33 cellular contexts compared by ENCODE assay signal in the genomic region with DNA sequence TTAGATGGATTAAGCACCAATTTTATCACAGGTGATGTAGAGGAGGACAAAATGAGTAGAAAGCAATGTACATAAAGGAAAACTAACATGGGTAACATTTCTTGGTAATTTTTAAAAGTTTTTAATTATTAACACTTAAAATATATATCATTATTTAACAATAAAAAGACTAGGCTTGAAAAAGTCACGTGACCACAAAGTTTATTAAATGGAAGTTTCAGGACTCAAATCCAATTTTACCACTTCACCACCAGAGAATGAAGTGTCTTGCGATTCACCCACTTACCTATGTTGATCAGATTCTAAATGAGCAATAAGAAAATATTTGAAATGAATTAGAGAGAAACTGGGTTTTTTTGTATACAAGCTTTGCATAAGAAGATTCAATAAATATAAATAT.
DNase-seq lines count a peak whose midpoint lies in the region; ATAC-seq, FAIRE-seq and TF ChIP-seq lines count a peak whose summit lies in the region.
"Had no signal": no experiment of that assay in that cellular context is flagged by ENCODE, and none has a peak within 500 bp of the region (broad histone marks: within the 10 kb centered on the region; RNA-seq: fewer than 3 reads in every experiment).

No MANE protein-coding gene starts in this region.

- TF ChIP-seq POLR2A in HepG2 (IDR thresholded peaks at IDR 0.05; ENCODE audit: insufficient read depth in 1 of 2, low read depth in 2 of 2, low read length in 2 of 2) (no peak), right lobe of liver (IDR thresholded peaks at IDR 0.05) (no peak), A549 (IDR thresholded peaks at IDR 0.05; ENCODE audit: low read length) (no peak), GM12878 (IDR thresholded peaks at IDR 0.05; ENCODE audit: low read depth, low read length) (no peak), K562 (conservative IDR thresholded peaks at IDR 0.05) (no peak), GM18505 (IDR thresholded peaks at IDR 0.05; ENCODE audit: borderline replicate concordance, extremely low read depth, insufficient read depth, insufficient read length) (no peak)

- POLR2A ChIA-PET in HepG2 (lab: Yijun Ruan, JAX) (no interaction called here), A549 (lab: Yijun Ruan, JAX) (no interaction called here), GM12878 (lab: Charles Lee) (no interaction called here), K562 (lab: Yijun Ruan, JAX) (no interaction called here)

- no peak for TF ChIP-seq EP300 in HepG2 (IDR thresholded peaks at IDR 0.05; ENCODE audit: low read depth in 2 of 2, low read length in 2 of 2)
- TF ChIP-seq EP300 in HepG2 (CRISPR knock-in tag; IDR thresholded peaks at IDR 0.05; ENCODE audit: borderline replicate concordance) = no peak
- no peak for TF ChIP-seq EP300 in A549 (IDR thresholded peaks at IDR 0.05)
- TF ChIP-seq EP300 in GM12878 (IDR thresholded peaks at IDR 0.05; ENCODE audit: borderline replicate concordance in 1 of 2, control insufficient read depth in 1 of 2, low read depth in 2 of 2, low read length in 2 of 2) = no peak
- no peak for TF ChIP-seq EP300 in K562 (IDR thresholded peaks at IDR 0.05; ENCODE audit: low read length)

- H3K27me3 ChIP-seq in HepG2 (ENCODE audit: control insufficient read depth in 1 of 2, insufficient read depth in 2 of 2, low read length in 2 of 2) (no peaks in the 10 kb centered on the region), right lobe of liver (no peaks in the 10 kb centered on the region), GM12878 (replicated peaks in 1 of 2; ENCODE audit: control insufficient read depth in 2 of 2, insufficient read depth in 2 of 2, low read length in 1 of 2) (no peaks in the 10 kb centered on the region), K562 (ENCODE audit: control insufficient read depth in 2 of 2, insufficient read depth in 2 of 2, low read length in 2 of 2) (no peaks in the 10 kb centered on the region)
- H3K27me3 ChIP-seq: BE2C; BLaER1; BLaER1 treated with 17β-estradiol and CSF1 and Interleukin-3, amounts not matched to agents 10 nM and 100 nM had no signal

- no peaks in the 10 kb centered on the region for H3K36me3 ChIP-seq in HepG2 (replicated peaks in 1 of 2; ENCODE audit: control insufficient read depth in 1 of 2, insufficient read depth in 2 of 2, low read length in 2 of 2)
- no peaks in the 10 kb centered on the region for H3K36me3 ChIP-seq in right lobe of liver
- H3K36me3 ChIP-seq in GM12878 (ENCODE audit: control insufficient read depth in 2 of 2, insufficient read depth in 2 of 2, low read length in 1 of 2) = no peaks in the 10 kb centered on the region
- H3K36me3 ChIP-seq in K562 (ENCODE audit: control insufficient read depth, insufficient read depth, low read length) = no peaks in the 10 kb centered on the region
- H3K36me3 ChIP-seq: BE2C; BLaER1; BLaER1 treated with 17β-estradiol and CSF1 and Interleukin-3, amounts not matched to agents 10 nM and 100 nM had no signal

- H3K79me2 ChIP-seq in HepG2 (ENCODE audit: insufficient read depth, low read length) (no peaks in the 10 kb centered on the region), GM12878 (ENCODE audit: control insufficient read depth, insufficient read depth, low read length) (no peaks in the 10 kb centered on the region), K562 (ENCODE audit: control insufficient read depth, insufficient read depth, low read length) (no peaks in the 10 kb centered on the region)

- in situ Hi-C loops in HepG2 (cut with HindIII; ENCODE audit: extremely low pct_ligation_motif_present, low pct_unique_long_range_greater_than_20kb) (no loop called here), GM12878 (cut with MboI) (no loop called here), K562 (cut with MboI) (no loop called here)

- CTCF ChIA-PET in HepG2 (lab: Yijun Ruan, JAX; ENCODE audit: low intra/inter-chr PET ratio, low total read pairs) (no interaction called here), A549 (lab: Yijun Ruan, JAX) (no interaction called here), GM12878 (lab: Yijun Ruan, JAX) (no interaction called here), K562 (lab: Yijun Ruan, JAX; ENCODE audit: low intra/inter-chr PET ratio) (no interaction called here)

- no peaks in the 10 kb centered on the region for H3K9me1 ChIP-seq in K562 (ENCODE audit: control insufficient read depth, insufficient read depth, low read length)

- intact Hi-C loops in HepG2 (cut with micrococcal nuclease; ENCODE audit: unreplicated experiment) (no loop called here), right lobe of liver (cut with DNase I) (no loop called here), GM12878 (cut with micrococcal nuclease; ENCODE audit: unreplicated experiment) (no loop called here), K562 (cut with micrococcal nuclease) (no loop called here)

- BruUV-seq in HepG2 (replicated peaks; lab: Mats Ljungman, UMichigan) (no TSS peak), GM12878 (replicated peaks; lab: Mats Ljungman, UMichigan) (no TSS peak), K562 (replicated peaks; lab: Mats Ljungman, UMichigan) (no TSS peak)

- no peak for TF ChIP-seq RAD21 in HepG2 (CRISPR knock-in tag; IDR thresholded peaks at IDR 0.05)
- TF ChIP-seq RAD21 in A549 (conservative IDR thresholded peaks at IDR 0.05 in 1 of 2, IDR thresholded peaks at IDR 0.05 in 1 of 2) = no peak
- TF ChIP-seq RAD21 in GM12878 (IDR thresholded peaks at IDR 0.05; ENCODE audit: insufficient read depth, low read depth, low read length) = no peak
- TF ChIP-seq RAD21 in K562 (CRISPR knock-in tag; conservative IDR thresholded peaks at IDR 0.05 in 1 of 2, IDR thresholded peaks at IDR 0.05 in 1 of 2) = no peak

- H3K9ac ChIP-seq in HepG2 (ENCODE audit: insufficient read depth, low read depth, low read length) (no peak overlapping the region), GM12878 (ENCODE audit: control insufficient read depth, insufficient read depth, low read length) (no peak overlapping the region), K562 (ENCODE audit: insufficient read depth in 1 of 2, low read depth in 2 of 2, low read length in 2 of 2) (no peak overlapping the region)
- H3K9ac ChIP-seq: BLaER1; BLaER1 treated with 17β-estradiol and CSF1 and Interleukin-3, amounts not matched to agents 10 nM and 100 nM had no signal

- ATAC-seq in HepG2 (no peak), right lobe of liver (no peak), A549 (no peak), GM12878 (no peak), K562 (no peak), GM18505 (IDR thresholded peaks at IDR 0.05; ENCODE audit: unreplicated experiment) (no peak)
- ATAC-seq: CD8-positive, alpha-beta T cell had no signal

- TF ChIP-seq CTCF in HepG2 (CRISPR knock-in tag; IDR thresholded peaks at IDR 0.05) (no peak), right lobe of liver (IDR thresholded peaks at IDR 0.05) (no peak), A549 (IDR thresholded peaks at IDR 0.05) (no peak), GM12878 (IDR thresholded peaks at IDR 0.05 in 2 of 3, conservative IDR thresholded peaks at IDR 0.05 in 1 of 3; ENCODE audit: control insufficient read depth in 2 of 3, extremely low read depth in 1 of 3, insufficient read depth in 1 of 3, low read depth in 3 of 3, low read length in 3 of 3) (no peak), K562 (IDR thresholded peaks at IDR 0.05 in 2 of 3, conservative IDR thresholded peaks at IDR 0.05 in 1 of 3; ENCODE audit: insufficient read depth in 2 of 3, low read depth in 1 of 3, low read length in 3 of 3) (no peak)

- H3K4me1 ChIP-seq in HepG2 (ENCODE audit: insufficient read depth, low read length) = no peaks in the 10 kb centered on the region
- H3K4me1 ChIP-seq in right lobe of liver = no peaks in the 10 kb centered on the region
- H3K4me1 ChIP-seq in A549 = no peaks in the 10 kb centered on the region
- H3K4me1 ChIP-seq in GM12878 (ENCODE audit: control insufficient read depth, insufficient read depth, low read length) = no peaks in the 10 kb centered on the region
- no peaks in the 10 kb centered on the region for H3K4me1 ChIP-seq in K562 (replicated peaks in 1 of 2; ENCODE audit: control insufficient read depth in 2 of 2, insufficient read depth in 2 of 2, low read length in 2 of 2)
- H3K4me1 ChIP-seq: BLaER1, Caco-2 had no signal

- SMC1A ChIA-PET in GM12878 (lab: Charles Lee; ENCODE audit: uncharacterized antibody, unreplicated experiment) = no interaction called here

- DNase-seq in HepG2 (ENCODE audit: low spot score) (no peak), right lobe of liver (no peak), A549 (ENCODE audit: low read depth in 1 of 2, low spot score in 1 of 2) (no peak), GM12878 (ENCODE audit: low read depth, low spot score) (no peak), K562 (ENCODE audit: extremely low read depth in 1 of 4, low spot score in 3 of 4) (no peak), middle frontal gyrus (ENCODE audit: extremely low spot score, low spot score) (no peak), DMS 273 treated with DMSO at 0.1 percent for 48 hours (lab: John Stamatoyannopoulos, UW) (no peak)
- DNase-seq: 8988T; ACHN; AML-193; BE2C; C1 segment of cervical spinal cord; Caco-2; Calu3; CD4-positive, alpha-beta memory T cell; CD4-positive, alpha-beta T cell; CD4-positive, CD25-positive, alpha-beta regulatory T cell; CD8-positive, alpha-beta memory T cell; CD8-positive, alpha-beta T cell; COR-L47; DMS153; DMS53; DMS79; DMS79 treated with DMSO at 0.1 percent for 48 hours; DND-41; EL had no signal

- H3K4me2 ChIP-seq in HepG2 (ENCODE audit: low read depth, low read length) = no peak overlapping the region
- no peak overlapping the region for H3K4me2 ChIP-seq in A549
- no peak overlapping the region for H3K4me2 ChIP-seq in GM12878 (ENCODE audit: control insufficient read depth, insufficient read depth)
- H3K4me2 ChIP-seq in K562 (ENCODE audit: insufficient read depth, low read length) = no peak overlapping the region
- H3K4me2 ChIP-seq: BLaER1; BLaER1 treated with 17β-estradiol and CSF1 and Interleukin-3, amounts not matched to agents 10 nM and 100 nM had no signal

- FAIRE-seq in HepG2 (lab: Jason Lieb, UNC) (no peak), A549 (lab: Jason Lieb, UNC) (no peak), GM12878 (lab: Jason Lieb, UNC) (no peak), K562 (lab: Jason Lieb, UNC) (no peak)
- FAIRE-seq: A204.1, D721Med had no signal

- H2AFZ ChIP-seq in HepG2 (ENCODE audit: low read length) = no peak overlapping the region
- no peak overlapping the region for H2AFZ ChIP-seq in GM12878 (ENCODE audit: control insufficient read depth, low read depth, low read length)
- no peak overlapping the region for H2AFZ ChIP-seq in K562 (ENCODE audit: low read depth, low read length)

- WGBS in HepG2 (ENCODE audit: low lambda C conversion rate) = 18% methylated on average over 2 of the region's 2 CpGs
- WGBS in right lobe of liver (ENCODE audit: insufficient coverage, low coverage, low lambda C conversion rate, missing lambda C conversion rate) = 86% methylated on average over 2 of the region's 2 CpGs
- 13% methylated on average over 2 of the region's 2 CpGs for WGBS in A549 (ENCODE audit: missing lambda C conversion rate)
- WGBS in GM12878 (ENCODE audit: insufficient coverage, insufficient replicate concordance, low lambda C conversion rate, missing lambda C conversion rate) = 22% methylated on average over 2 of the region's 2 CpGs
- WGBS in K562 (ENCODE audit: insufficient coverage, low coverage, missing lambda C conversion rate) = 4% methylated on average over 2 of the region's 2 CpGs

- no peaks in the 10 kb centered on the region for H4K20me1 ChIP-seq in HepG2 (ENCODE audit: insufficient read depth, low read length)
- H4K20me1 ChIP-seq in GM12878 (ENCODE audit: control insufficient read depth, insufficient read depth) = no peaks in the 10 kb centered on the region
- H4K20me1 ChIP-seq in K562 (replicated peaks; ENCODE audit: control insufficient read depth, insufficient read depth, low read length) = no peaks in the 10 kb centered on the region
- H4K20me1 ChIP-seq: BLaER1; BLaER1 treated with 17β-estradiol and CSF1 and Interleukin-3, amounts not matched to agents 10 nM and 100 nM had no signal

- no peak overlapping the region for H3K27ac ChIP-seq in HepG2 (ENCODE audit: extremely low read length, insufficient read depth, low read length)
- H3K27ac ChIP-seq in right lobe of liver = no peak overlapping the region
- no peak overlapping the region for H3K27ac ChIP-seq in A549
- H3K27ac ChIP-seq in GM12878 (ENCODE audit: control insufficient read depth, insufficient read depth) = no peak overlapping the region
- H3K27ac ChIP-seq in K562 (ENCODE audit: extremely low read depth, low read depth, low read length) = no peak overlapping the region
- H3K27ac ChIP-seq: 22Rv1; BLaER1; BLaER1 treated with 17β-estradiol and CSF1 and Interleukin-3, amounts not matched to agents 10 nM and 100 nM; C4-2B had no signal

- H3K4me3 ChIP-seq in HepG2 (replicated peaks in 1 of 3; ENCODE audit: insufficient read depth in 1 of 3, low read depth in 2 of 3, low read length in 3 of 3) = no peak overlapping the region
- H3K4me3 ChIP-seq in right lobe of liver = no peak overlapping the region
- no peak overlapping the region for H3K4me3 ChIP-seq in A549
- no peak overlapping the region for H3K4me3 ChIP-seq in GM12878
- H3K4me3 ChIP-seq in K562 = no peak overlapping the region
- H3K4me3 ChIP-seq: BLaER1; BLaER1 treated with 17β-estradiol and CSF1 and Interleukin-3, amounts not matched to agents 10 nM and 100 nM had no signal

- RAD21 ChIA-PET in GM12878 (lab: Charles Lee; ENCODE audit: unreplicated experiment) = no interaction called here

- no peaks in the 10 kb centered on the region for H3K9me3 ChIP-seq in HepG2 (ENCODE audit: low read length)
- no peaks in the 10 kb centered on the region for H3K9me3 ChIP-seq in right lobe of liver
- no peaks in the 10 kb centered on the region for H3K9me3 ChIP-seq in A549
- H3K9me3 ChIP-seq in GM12878 (replicated peaks; ENCODE audit: control insufficient read depth, insufficient read depth, low read length) = no peaks in the 10 kb centered on the region
- no peaks in the 10 kb centered on the region for H3K9me3 ChIP-seq in K562 (replicated peaks; ENCODE audit: control insufficient read depth, insufficient read depth, low read depth, low read length)
- H3K9me3 ChIP-seq: BE2C; BLaER1; BLaER1 treated with 17β-estradiol and CSF1 and Interleukin-3, amounts not matched to agents 10 nM and 100 nM; Caco-2 had no signal

Comparison
In these comparisons a context has a peak if more than half of its experiments do, and no peak if none do; other contexts are left out.
1. Of the 241 proteins assayed by ChIP-seq in both HepG2 and K562: peak only in HepG2: RAD51; only in K562: TFE3; in both: none; in neither: 239.